ENCODE assay signal across 9 cellular contexts in genomic region chr1:200535605-200536004, GRCh38.
DNase-seq lines count a peak whose midpoint lies in the region; ATAC-seq, FAIRE-seq and TF ChIP-seq lines count a peak whose summit lies in the region.
"Had no signal": no experiment of that assay in that cellular context is flagged by ENCODE, and none has a peak within 500 bp of the region (broad histone marks: within the 10 kb centered on the region; RNA-seq: fewer than 3 reads in every experiment).

No MANE protein-coding gene starts in this region.

- intact Hi-C loops in pancreas (cut with DNase I) = no loop called here
- intact Hi-C loops in vagina (cut with DNase I) = no loop called here

- H3K27me3 Mint-ChIP-seq in activated CD8-positive, alpha-beta T cell treated with anti-CD3 and anti-CD28 coated beads, Interleukin-2, amount 10 ng/mL, durations not matched to agents 7 days and 5 days (ENCODE audit: low read depth) = peaks cover 8% of the 10 kb centered on the region

- no peak overlapping the region for H3K27ac ChIP-seq in pancreas
- H3K27ac ChIP-seq in vagina = no peak overlapping the region

- H3K4me3 ChIP-seq in pancreas (no peak overlapping the region), vagina (no peak overlapping the region)

- no peaks in the 10 kb centered on the region for H3K9me3 ChIP-seq in pancreas
- no peaks in the 10 kb centered on the region for H3K9me3 ChIP-seq in vagina

- no peaks in the 10 kb centered on the region for H3K4me1 ChIP-seq in pancreas
- H3K4me1 ChIP-seq in vagina = no peaks in the 10 kb centered on the region

- H3K27me3 ChIP-seq in pancreas (no peaks in the 10 kb centered on the region), vagina (no peaks in the 10 kb centered on the region)

- TF ChIP-seq CTCF in pancreas (IDR thresholded peaks at IDR 0.05) = no peak
- no peak for TF ChIP-seq CTCF in vagina (IDR thresholded peaks at IDR 0.05)

- no peak for TF ChIP-seq POLR2A in GM12891 (IDR thresholded peaks at IDR 0.05; ENCODE audit: low read depth, low read length)
- TF ChIP-seq POLR2A in vagina (IDR thresholded peaks at IDR 0.05) = no peak

- peaks cover 8% of the 10 kb centered on the region for H3K4me1 Mint-ChIP-seq in activated CD8-positive, alpha-beta T cell treated with anti-CD3 and anti-CD28 coated beads, Interleukin-2, amount 10 ng/mL, durations not matched to agents 7 days and 5 days (ENCODE audit: low read depth)

- no peak overlapping the region for H3K27ac Mint-ChIP-seq in activated CD8-positive, alpha-beta T cell treated with anti-CD3 and anti-CD28 coated beads, Interleukin-2, amount 10 ng/mL, durations not matched to agents 7 days and 5 days

- peak; percentile 70 for ATAC-seq in activated CD8-positive, alpha-beta T cell treated with anti-CD3 and anti-CD28 coated beads, Interleukin-2, amount 10 ng/mL, durations not matched to agents 7 days and 5 days
- ATAC-seq in pancreas = peak; percentile 94 to 97 (median 95)
- no peak for ATAC-seq in HG02642 (IDR thresholded peaks at IDR 0.05; ENCODE audit: poor library complexity, unreplicated experiment)

- FAIRE-seq in GM12891 (lab: Jason Lieb, UNC) (peak; percentile 59), pancreas (lab: Jason Lieb, UNC) (no peak)
- FAIRE-seq: colon had no signal

- H3K4me3 Mint-ChIP-seq in activated CD8-positive, alpha-beta T cell treated with anti-CD3 and anti-CD28 coated beads, Interleukin-2, amount 10 ng/mL, durations not matched to agents 7 days and 5 days = no peak overlapping the region

- CTCF ChIA-PET in activated CD8-positive, alpha-beta T cell treated with anti-CD3 and anti-CD28 coated beads, Interleukin-2, amount 10 ng/mL, durations not matched to agents 7 days and 5 days (lab: Charles Lee) = interaction anchor here (0.7 to 2.1 kb wide), 7 partner anchors 10 to 60 kb away, joined by 3 to 11 read pairs (median 5); no protein-coding TSS in a partner anchor

- 51 to 58% methylated on average over 4 of the region's 4 CpGs for WGBS in pancreas, 2 donors

- no peaks in the 10 kb centered on the region for H3K36me3 Mint-ChIP-seq in activated CD8-positive, alpha-beta T cell treated with anti-CD3 and anti-CD28 coated beads, Interleukin-2, amount 10 ng/mL, durations not matched to agents 7 days and 5 days (ENCODE audit: low read depth)

- DNase-seq in AG20443 (ENCODE audit: low spot score) (peak; percentile 32), GM12891 (ENCODE audit: insufficient read length, low spot score) (no peak), Kasumi-1 (lab: John Stamatoyannopoulos, UW) (peak; percentile 3 to 35), pancreas (peak in 3 of 6 donors; percentile 43 to 52 (median 50)), activated gamma-delta T cell treated with Interleukin-2 at 50 U/mL for 16 hours (no peak), vagina (ENCODE audit: extremely low spot score in 2 of 2) (no peak)
- peak; percentile 39 for DNase-seq in activated CD8-positive, alpha-beta T cell treated with anti-CD3 and anti-CD28 coated beads, Interleukin-2, amount 10 ng/mL, durations not matched to agents 7 days and 5 days

- POLR2A ChIA-PET in activated CD8-positive, alpha-beta T cell treated with anti-CD3 and anti-CD28 coated beads, Interleukin-2, amount 10 ng/mL, durations not matched to agents 7 days and 5 days (lab: Charles Lee) = interaction anchor here (0.6 kb wide), 1 partner anchor 8 kb away, joined by 4 read pairs; no protein-coding TSS in a partner anchor

- no peaks in the 10 kb centered on the region for H3K36me3 ChIP-seq in pancreas
- H3K36me3 ChIP-seq in vagina = no peaks in the 10 kb centered on the region

- peaks cover 3% of the 10 kb centered on the region for H3K9me3 Mint-ChIP-seq in activated CD8-positive, alpha-beta T cell treated with anti-CD3 and anti-CD28 coated beads, Interleukin-2, amount 10 ng/mL, durations not matched to agents 7 days and 5 days (ENCODE audit: insufficient read depth)

TF ChIP-seq in GM12891, 5 proteins besides CTCF, POLR2A, EP300 and RAD21:
- no peak for TF ChIP-seq POLR2AphosphoS5 (IDR thresholded peaks at IDR 0.05; ENCODE audit: low read depth, low read length)
- TF ChIP-seq SPI1 (IDR thresholded peaks at IDR 0.05; ENCODE audit: low read depth, low read length) = no peak
- TF ChIP-seq POU2F2 (IDR thresholded peaks at IDR 0.05; ENCODE audit: low read depth, low read length) = no peak
- TF ChIP-seq PAX5 (IDR thresholded peaks at IDR 0.05; ENCODE audit: insufficient read depth, low read length, severe bottlenecking) = no peak

Comparison
In these comparisons a context has a peak if more than half of its experiments do, and no peak if none do; other contexts are left out.
1. DNase-seq: peak in AG20443 (single experiment), Kasumi-1 (2 of 2) and activated CD8-positive, alpha-beta T cell treated with anti-CD3 and anti-CD28 coated beads, Interleukin-2, amount 10 ng/mL, durations not matched to agents 7 days and 5 days (single experiment); none in GM12891 (single experiment), activated gamma-delta T cell treated with Interleukin-2 at 50 U/mL for 16 hours (single experiment) and vagina (0 of 2).